1 cellular context compared by ENCODE assay signal in genomic region chr21:15050588-15051377, GRCh38.
TF ChIP-seq lines count a peak whose summit lies in the region.

No MANE protein-coding gene starts in this region.

TF ChIP-seq in IMR-90, 13 proteins besides CTCF, POLR2A, EP300 and RAD21:
- TF ChIP-seq USF2 (IDR thresholded peaks at IDR 0.05; ENCODE audit: low read depth, low read length): no peak
- no peak for TF ChIP-seq MAFK (IDR thresholded peaks at IDR 0.05; ENCODE audit: low read depth, low read length)
- no peak for TF ChIP-seq SMC3 (IDR thresholded peaks at IDR 0.05; ENCODE audit: low read depth, low read length)
- TF ChIP-seq NFE2L2 (IDR thresholded peaks at IDR 0.05; ENCODE audit: low read depth, low read length): no peak
- TF ChIP-seq RCOR1 (IDR thresholded peaks at IDR 0.05; ENCODE audit: insufficient replicate concordance, low read length): no peak
- TF ChIP-seq CEBPB (IDR thresholded peaks at IDR 0.05; ENCODE audit: low read depth, low read length): no peak
- TF ChIP-seq RFX5 (IDR thresholded peaks at IDR 0.05; ENCODE audit: low read depth, low read length): no peak
- no peak for TF ChIP-seq BHLHE40 (IDR thresholded peaks at IDR 0.05; ENCODE audit: low read depth, low read length)
- TF ChIP-seq FOS (IDR thresholded peaks at IDR 0.05; ENCODE audit: low read depth, low read length): no peak
- no peak for TF ChIP-seq CHD1 (IDR thresholded peaks at IDR 0.05; ENCODE audit: low read depth, low read length)
- no peak for TF ChIP-seq MXI1 (IDR thresholded peaks at IDR 0.05; ENCODE audit: borderline replicate concordance, low read depth, low read length)
- no peak for TF ChIP-seq MAZ (IDR thresholded peaks at IDR 0.05; ENCODE audit: borderline replicate concordance, low read depth, low read length)
- TF ChIP-seq ELK1 (IDR thresholded peaks at IDR 0.05; ENCODE audit: borderline replicate concordance, low read depth, low read length): no peak
